In the genomic region with DNA sequence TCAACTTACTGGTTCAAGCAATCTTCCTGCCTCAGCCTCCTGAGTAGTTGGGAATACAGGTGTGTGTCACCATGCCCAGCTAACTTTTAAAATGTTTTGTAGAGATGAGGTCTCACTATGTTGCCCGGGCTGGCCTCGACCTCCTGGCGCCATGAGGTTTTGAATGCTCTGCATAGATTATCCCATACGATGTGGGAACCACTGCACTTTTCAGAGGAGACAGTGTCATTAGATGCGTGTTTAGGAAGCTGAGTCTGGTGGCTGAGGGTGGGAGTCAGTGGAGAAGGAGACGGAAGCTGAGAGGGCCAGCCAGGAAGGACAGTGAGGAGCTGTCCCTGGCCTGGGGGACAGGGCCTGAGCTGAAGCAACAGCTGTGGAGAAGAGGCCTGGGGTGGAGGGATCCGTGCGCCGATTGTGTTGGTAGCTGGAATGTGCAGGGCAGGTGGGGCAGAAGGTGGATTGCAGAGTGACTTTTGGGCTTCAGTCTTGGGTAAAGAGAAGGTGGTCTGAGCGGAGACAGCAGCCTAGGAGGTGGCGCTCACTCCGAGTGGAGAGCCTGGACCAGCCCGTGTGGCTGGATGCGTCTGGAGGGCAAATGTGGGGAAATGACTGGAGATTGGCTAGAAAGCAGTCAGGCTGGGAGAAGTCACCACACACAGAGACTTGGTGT, we compare ENCODE assay signal across 18 cellular contexts.
A peak's percentile ranks its signal among the peaks of the same experiment; 100 is the strongest.
DNase-seq lines count a peak whose midpoint lies in the region; ATAC-seq and TF ChIP-seq lines count a peak whose summit lies in the region.
"Had no signal": no experiment of that assay in that cellular context is flagged by ENCODE, and none has a peak within 500 bp of the region (broad histone marks: within the 10 kb centered on the region; RNA-seq: fewer than 3 reads in every experiment).

No MANE protein-coding gene starts in this region.

- peaks cover 11% of the 10 kb centered on the region; the same call in 1 of the 2 replicates for H3K9me3 Mint-ChIP-seq in WTC11
- H3K9me3 Mint-ChIP-seq in endothelial cell (ENCODE audit: unreplicated experiment) = no peaks in the 10 kb centered on the region

- peaks cover 0 to 78% (median 31%) of the 10 kb centered on the region in 11 experiments; a peak in 18 of 22 replicates for H3K36me3 ChIP-seq in BLaER1 treated with 17β-estradiol and CSF1 and Interleukin-3, amounts not matched to agents 10 nM and 100 nM
- H3K36me3 ChIP-seq in smooth muscle cell (ENCODE audit: low read depth) = no peaks in the 10 kb centered on the region

- H3K4me1 ChIP-seq in BLaER1 treated with 17β-estradiol and CSF1 and Interleukin-3, amounts not matched to agents 10 nM and 100 nM = peaks cover 16 to 78% (median 57%) of the 10 kb centered on the region in 10 experiments; a peak in 19 of 20 replicates
- peaks cover 12% of the 10 kb centered on the region for H3K4me1 ChIP-seq in smooth muscle cell (ENCODE audit: low read depth)
- H3K4me1 ChIP-seq: Peyer's patch had no signal

- DNase-seq in WTC11 (ENCODE audit: low spot score) = no peak
- DNase-seq in endothelial cell (ENCODE audit: low spot score) = no peak
- no peak for DNase-seq in smooth muscle cell (lab: John Stamatoyannopoulos, UW; ENCODE audit: unreplicated experiment)
- no peak for DNase-seq in mucosa of gallbladder (ENCODE audit: low spot score)
- DNase-seq: COR-L47, MM.1S, NCI-H1048, NCI-H1417 treated with DMSO at 0.1 percent for 48 hours, NCI-H187, NCI-H446, NCI-H526 had no signal

- H3K4me3 ChIP-seq in BLaER1 treated with 17β-estradiol and CSF1 and Interleukin-3, amounts not matched to agents 10 nM and 100 nM = no peak overlapping the region
- no peak overlapping the region for H3K4me3 ChIP-seq in smooth muscle cell
- H3K4me3 ChIP-seq: K562, Peyer's patch had no signal

- H3K4me1 Mint-ChIP-seq in WTC11 (no peaks in the 10 kb centered on the region), endothelial cell (ENCODE audit: unreplicated experiment) (peaks cover 18% of the 10 kb centered on the region)

- H4K20me1 ChIP-seq in BLaER1 treated with 17β-estradiol and CSF1 and Interleukin-3, amounts not matched to agents 10 nM and 100 nM = peaks cover 0 to 6% (median 0%) of the 10 kb centered on the region in 11 experiments; a peak in 2 of 22 replicates
- no peaks in the 10 kb centered on the region for H4K20me1 ChIP-seq in smooth muscle cell (ENCODE audit: low read depth)

- ATAC-seq in WTC11 (no peak), GM21723 (IDR thresholded peaks at IDR 0.05; ENCODE audit: unreplicated experiment) (no peak), HG03280 (IDR thresholded peaks at IDR 0.05; ENCODE audit: unreplicated experiment) (no peak)
- ATAC-seq: HepG2, K562 had no signal

- H3K27me3 Mint-ChIP-seq in WTC11 (ENCODE audit: low read depth) (no peaks in the 10 kb centered on the region), endothelial cell (ENCODE audit: unreplicated experiment) (peaks cover 6% of the 10 kb centered on the region)

- H2AFZ ChIP-seq in smooth muscle cell (ENCODE audit: low read depth) = no peak overlapping the region

- TF ChIP-seq CTCF in WTC11 (IDR thresholded peaks at IDR 0.05) = no peak
- TF ChIP-seq CTCF in endothelial cell (IDR thresholded peaks at IDR 0.05; ENCODE audit: unreplicated experiment) = no peak
- TF ChIP-seq CTCF in smooth muscle cell (IDR thresholded peaks at IDR 0.05; ENCODE audit: borderline replicate concordance, insufficient read depth, poor library complexity, severe bottlenecking) = no peak

- CTCF ChIA-PET in WTC11 (lab: Charles Lee) = no interaction called here

- no peak overlapping the region for H3K4me3 Mint-ChIP-seq in WTC11
- H3K4me3 Mint-ChIP-seq in endothelial cell (ENCODE audit: unreplicated experiment) = no peak overlapping the region

- POLR2A ChIA-PET in WTC11 (lab: Charles Lee) = no interaction called here

- peak overlapping the region in 7 of 11 experiments; percentile 4 to 40 (median 19); a peak in 6 of 22 replicates for H3K4me2 ChIP-seq in BLaER1 treated with 17β-estradiol and CSF1 and Interleukin-3, amounts not matched to agents 10 nM and 100 nM
- no peak overlapping the region for H3K4me2 ChIP-seq in smooth muscle cell

- peaks cover 15 to 28% (median 18%) of the 10 kb centered on the region in 11 experiments for H3K9me3 ChIP-seq in BLaER1 treated with 17β-estradiol and CSF1 and Interleukin-3, amounts not matched to agents 10 nM and 100 nM (replicated peaks in 1 of 11)
- H3K9me3 ChIP-seq in smooth muscle cell (replicated peaks; ENCODE audit: low read depth) = no peaks in the 10 kb centered on the region
- H3K9me3 ChIP-seq: Peyer's patch had no signal

- peaks cover 34% of the 10 kb centered on the region for H3F3A ChIP-seq in smooth muscle cell (ENCODE audit: low read depth)

- peaks cover 51% of the 10 kb centered on the region for H3K79me2 ChIP-seq in smooth muscle cell (ENCODE audit: low read depth)

- 91% methylated on average over 14 of the region's 14 CpGs for WGBS in smooth muscle cell (ENCODE audit: low lambda C conversion rate)

- H3K27ac Mint-ChIP-seq in WTC11 = peak overlapping the region; percentile 48; the same call in 1 of the 2 replicates
- H3K27ac Mint-ChIP-seq in endothelial cell (ENCODE audit: unreplicated experiment) = peak overlapping the region; percentile 6

- no peaks in the 10 kb centered on the region for H3K27me3 ChIP-seq in BLaER1 treated with 17β-estradiol and CSF1 and Interleukin-3, amounts not matched to agents 10 nM and 100 nM
- H3K27me3 ChIP-seq in smooth muscle cell (ENCODE audit: low read depth) = no peaks in the 10 kb centered on the region
- H3K27me3 ChIP-seq: Peyer's patch had no signal

- peak overlapping the region in 2 of 11 experiments; percentile 13 to 50; a peak in 4 of 22 replicates for H3K27ac ChIP-seq in BLaER1 treated with 17β-estradiol and CSF1 and Interleukin-3, amounts not matched to agents 10 nM and 100 nM
- peak overlapping the region; percentile 90 for H3K27ac ChIP-seq in smooth muscle cell (ENCODE audit: low read depth)
- H3K27ac ChIP-seq: HL-60, Peyer's patch had no signal

- 0 out of 22 replicates have a peak overlapping the region, but pooled peaks of 2 of the 11 experiments have one; percentile 1 to 12 for H3K9ac ChIP-seq in BLaER1 treated with 17β-estradiol and CSF1 and Interleukin-3, amounts not matched to agents 10 nM and 100 nM
- H3K9ac ChIP-seq in smooth muscle cell (ENCODE audit: low read depth) = no peak overlapping the region

- H3K36me3 Mint-ChIP-seq in WTC11 (0 out of 2 replicates have a peak, but pooled peaks cover 6% of the 10 kb centered on the region), endothelial cell (ENCODE audit: low read depth, unreplicated experiment) (peaks cover 14% of the 10 kb centered on the region)

TF ChIP-seq in WTC11, 78 proteins besides CTCF, POLR2A, EP300 and RAD21 (continues in another document):
- TF ChIP-seq NR2C2 (CRISPR knock-in tag; IDR thresholded peaks at IDR 0.05) (no peak), ZNF423 (CRISPR knock-in tag; IDR thresholded peaks at IDR 0.05) (no peak), TCF7 (CRISPR knock-in tag; IDR thresholded peaks at IDR 0.05; ENCODE audit: low read depth) (no peak), ETV6 (CRISPR knock-in tag; IDR thresholded peaks at IDR 0.05) (no peak), OVOL2 (CRISPR knock-in tag; IDR thresholded peaks at IDR 0.05; ENCODE audit: borderline replicate concordance) (no peak), MXD4 (CRISPR knock-in tag; IDR thresholded peaks at IDR 0.05; ENCODE audit: borderline replicate concordance) (no peak)
- TF ChIP-seq, protein P1, sequence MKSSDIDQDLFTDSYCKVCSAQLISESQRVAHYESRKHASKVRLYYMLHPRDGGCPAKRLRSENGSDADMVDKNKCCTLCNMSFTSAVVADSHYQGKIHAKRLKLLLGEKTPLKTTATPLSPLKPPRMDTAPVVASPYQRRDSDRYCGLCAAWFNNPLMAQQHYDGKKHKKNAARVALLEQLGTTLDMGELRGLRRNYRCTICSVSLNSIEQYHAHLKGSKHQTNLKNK (CRISPR knock-in tag; IDR thresholded peaks at IDR 0.05) = no peak
- TF ChIP-seq, protein P2, sequence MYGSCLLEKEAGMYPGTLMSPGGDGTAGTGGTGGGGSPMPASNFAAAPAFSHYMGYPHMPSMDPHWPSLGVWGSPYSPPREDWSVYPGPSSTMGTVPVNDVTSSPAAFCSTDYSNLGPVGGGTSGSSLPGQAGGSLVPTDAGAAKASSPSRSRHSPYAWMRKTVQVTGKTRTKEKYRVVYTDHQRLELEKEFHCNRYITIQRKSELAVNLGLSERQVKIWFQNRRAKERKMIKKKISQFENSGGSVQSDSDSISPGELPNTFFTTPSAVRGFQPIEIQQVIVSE (CRISPR knock-in tag; IDR thresholded peaks at IDR 0.05; ENCODE audit: borderline replicate concordance) = no peak
- TF ChIP-seq, protein P3, sequence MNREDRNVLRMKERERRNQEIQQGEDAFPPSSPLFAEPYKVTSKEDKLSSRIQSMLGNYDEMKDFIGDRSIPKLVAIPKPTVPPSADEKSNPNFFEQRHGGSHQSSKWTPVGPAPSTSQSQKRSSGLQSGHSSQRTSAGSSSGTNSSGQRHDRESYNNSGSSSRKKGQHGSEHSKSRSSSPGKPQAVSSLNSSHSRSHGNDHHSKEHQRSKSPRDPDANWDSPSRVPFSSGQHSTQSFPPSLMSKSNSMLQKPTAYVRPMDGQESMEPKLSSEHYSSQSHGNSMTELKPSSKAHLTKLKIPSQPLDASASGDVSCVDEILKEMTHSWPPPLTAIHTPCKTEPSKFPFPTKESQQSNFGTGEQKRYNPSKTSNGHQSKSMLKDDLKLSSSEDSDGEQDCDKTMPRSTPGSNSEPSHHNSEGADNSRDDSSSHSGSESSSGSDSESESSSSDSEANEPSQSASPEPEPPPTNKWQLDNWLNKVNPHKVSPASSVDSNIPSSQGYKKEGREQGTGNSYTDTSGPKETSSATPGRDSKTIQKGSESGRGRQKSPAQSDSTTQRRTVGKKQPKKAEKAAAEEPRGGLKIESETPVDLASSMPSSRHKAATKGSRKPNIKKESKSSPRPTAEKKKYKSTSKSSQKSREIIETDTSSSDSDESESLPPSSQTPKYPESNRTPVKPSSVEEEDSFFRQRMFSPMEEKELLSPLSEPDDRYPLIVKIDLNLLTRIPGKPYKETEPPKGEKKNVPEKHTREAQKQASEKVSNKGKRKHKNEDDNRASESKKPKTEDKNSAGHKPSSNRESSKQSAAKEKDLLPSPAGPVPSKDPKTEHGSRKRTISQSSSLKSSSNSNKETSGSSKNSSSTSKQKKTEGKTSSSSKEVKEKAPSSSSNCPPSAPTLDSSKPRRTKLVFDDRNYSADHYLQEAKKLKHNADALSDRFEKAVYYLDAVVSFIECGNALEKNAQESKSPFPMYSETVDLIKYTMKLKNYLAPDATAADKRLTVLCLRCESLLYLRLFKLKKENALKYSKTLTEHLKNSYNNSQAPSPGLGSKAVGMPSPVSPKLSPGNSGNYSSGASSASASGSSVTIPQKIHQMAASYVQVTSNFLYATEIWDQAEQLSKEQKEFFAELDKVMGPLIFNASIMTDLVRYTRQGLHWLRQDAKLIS (CRISPR knock-in tag; IDR thresholded peaks at IDR 0.05; ENCODE audit: borderline replicate concordance) = no peak
